ENCODE assay signal across 11 cellular contexts in genomic region chr5:139662617-139663016, GRCh38. TPM values are rescaled to one million over a fixed set of nuclear protein-coding genes. Genes with fewer than 3 reads are reported as not detected.
DNase-seq lines count a peak whose midpoint lies in the region; ATAC-seq and TF ChIP-seq lines count a peak whose summit lies in the region.
"Had no signal": no experiment of that assay in that cellular context is flagged by ENCODE, and none has a peak within 500 bp of the region (broad histone marks: within the 10 kb centered on the region; RNA-seq: fewer than 3 reads in every experiment).

No MANE protein-coding gene starts in this region.

- peak; percentile 60 for DNase-seq in GM12865 (ENCODE audit: low read depth)
- DNase-seq in right cardiac atrium = peak in 1 of 3 donors; percentile 17
- DNase-seq in spleen = no peak
- no peak for DNase-seq in epidermal melanocyte (ENCODE audit: insufficient read length, low spot score)
- DNase-seq in G401 (ENCODE audit: low spot score) = no peak
- DNase-seq in GM03348 (ENCODE audit: low spot score) = no peak
- DNase-seq in activated T-cell treated with anti-CD3 and anti-CD28 coated beads for 4 hours = no peak
- DNase-seq: CD4-positive, alpha-beta memory T cell; nucleus accumbens; upper lobe of right lung had no signal

- H3F3A ChIP-seq in OCI-LY1 (ENCODE audit: insufficient read depth, low read length) = no peaks in the 10 kb centered on the region

- H3K79me2 ChIP-seq in OCI-LY1 (ENCODE audit: insufficient read depth, low read length) = peaks cover 28% of the 10 kb centered on the region

- H3K9me3 ChIP-seq in OCI-LY1 (ENCODE audit: low read length) (no peaks in the 10 kb centered on the region), right cardiac atrium (ENCODE audit: control insufficient read depth, low read length) (no peaks in the 10 kb centered on the region), spleen (no peaks in the 10 kb centered on the region)
- H3K9me3 ChIP-seq: upper lobe of right lung had no signal

- H3K4me3 ChIP-seq in GM12865 (ENCODE audit: low read depth, low read length) (no peak overlapping the region), OCI-LY1 (ENCODE audit: low read depth, low read length, poor library complexity, severe bottlenecking) (no peak overlapping the region), right cardiac atrium (ENCODE audit: low read length) (no peak overlapping the region), spleen (no peak overlapping the region)
- H3K4me3 ChIP-seq: upper lobe of right lung had no signal

- TF ChIP-seq CTCF in GM12865 (IDR thresholded peaks at IDR 0.05; ENCODE audit: insufficient read depth, low read depth, low read length, missing control alignments) = no peak
- TF ChIP-seq CTCF in OCI-LY1 (IDR thresholded peaks at IDR 0.05; ENCODE audit: low read length) = no peak
- TF ChIP-seq CTCF in spleen (IDR thresholded peaks at IDR 0.05 in 8 of 11, conservative IDR thresholded peaks at IDR 0.05 in 3 of 11) = no peak

- no peak overlapping the region for H2AFZ ChIP-seq in OCI-LY1 (ENCODE audit: low read length)

- intact Hi-C loops in right cardiac atrium (cut with DNase I) (no loop called here), spleen (cut with DNase I; ENCODE audit: low total_unique reads) (no loop called here)

- H4K20me1 ChIP-seq in OCI-LY1 (ENCODE audit: insufficient read depth, low read length) = no peaks in the 10 kb centered on the region

- no peak for ATAC-seq in right cardiac atrium
- ATAC-seq: upper lobe of right lung had no signal

- no peak for TF ChIP-seq POLR2A in spleen (IDR thresholded peaks at IDR 0.05)

- peaks cover 13% of the 10 kb centered on the region; the same call in 1 of the 2 replicates for H3K36me3 ChIP-seq in OCI-LY1 (ENCODE audit: insufficient read depth, low read length)
- H3K36me3 ChIP-seq in spleen = no peaks in the 10 kb centered on the region
- H3K36me3 ChIP-seq: upper lobe of right lung had no signal

- H3K9ac ChIP-seq in OCI-LY1 (ENCODE audit: low read length) = no peak overlapping the region; the same call in 1 of the 2 replicates

- WGBS in right cardiac atrium = 81% methylated on average over 9 of the region's 9 CpGs
- 67 to 86% (median 73%) methylated on average over 8 to 9 of the region's 9 CpGs for WGBS in spleen, 5 donors

- no peaks in the 10 kb centered on the region for H3K27me3 ChIP-seq in OCI-LY1 (ENCODE audit: insufficient read depth, low read length)
- H3K27me3 ChIP-seq in right cardiac atrium (ENCODE audit: control insufficient read depth, insufficient read depth) = no peaks in the 10 kb centered on the region
- no peaks in the 10 kb centered on the region for H3K27me3 ChIP-seq in spleen (replicated peaks in 1 of 7)
- H3K27me3 ChIP-seq: upper lobe of right lung had no signal

- H3K27ac ChIP-seq in OCI-LY1 (ENCODE audit: low read depth, low read length, poor library complexity, severe bottlenecking) (peak overlapping the region; percentile 97), right cardiac atrium (ENCODE audit: low read length) (peak overlapping the region; percentile 64), spleen (peak overlapping the region in 7 of 8 donors; percentile 36 to 95 (median 92))

- in situ Hi-C loops in G401 (cut with HindIII; ENCODE audit: low sequenced_read_pairs) = no loop called here

- H3K4me2 ChIP-seq in OCI-LY1 (ENCODE audit: low read length) = peak overlapping the region; percentile 7; the same call in 1 of the 2 replicates

- H3K4me1 ChIP-seq in OCI-LY1 (ENCODE audit: insufficient read depth, low read length, severe bottlenecking) = peaks cover 99% of the 10 kb centered on the region
- H3K4me1 ChIP-seq in right cardiac atrium (ENCODE audit: control insufficient read depth, insufficient read depth, low read length) = peaks cover 27% of the 10 kb centered on the region
- peaks cover 97 to 100% (median 100%) of the 10 kb centered on the region in 6 donors for H3K4me1 ChIP-seq in spleen

- H3K9me2 ChIP-seq in OCI-LY1 (ENCODE audit: low read depth, low read length) = no peaks in the 10 kb centered on the region

RNA-seq across cellular contexts. Expression of gene CXXC5, which starts 14.5 kb away (rescaled TPM):
- total RNA-seq in right cardiac atrium = 10 to 100 TPM; 33.9 to 70.5 (median 55.9) TPM
- 47.5 TPM for polyA plus RNA-seq in right cardiac atrium
- 10 to 100 TPM; 57.5 to 69.5 (median 62.8) TPM for total RNA-seq in spleen
- 10 to 100 TPM; 46.4 to 69.5 (median 60.8) TPM for polyA plus RNA-seq in spleen
- total RNA-seq in G401 (2014; rRNA removed; shearing (Covaris generic)) = 280 and 322 TPM in 2 replicates
